ENCODE assay signal across 16 cellular contexts in genomic region chr17:31586946-31587345, GRCh38.
DNase-seq lines count a peak whose midpoint lies in the region; ATAC-seq and TF ChIP-seq lines count a peak whose summit lies in the region.
"Had no signal": no experiment of that assay in that cellular context is flagged by ENCODE, and none has a peak within 500 bp of the region (broad histone marks: within the 10 kb centered on the region; RNA-seq: fewer than 3 reads in every experiment).

No MANE protein-coding gene starts in this region.

- CTCF ChIA-PET in T-cell (lab: Charles Lee): no interaction called here

- ATAC-seq in body of pancreas (no peak), T-cell (replicated peaks in 1 of 4) (no peak), HG02678 (IDR thresholded peaks at IDR 0.05; ENCODE audit: unreplicated experiment) (no peak)
- ATAC-seq: activated T-helper 17 cell treated with anti-CD3 and anti-CD28 coated beads, Interleukin-2, amount 50 U/mL, for 72 hours had no signal

- H3K9ac ChIP-seq in neural progenitor cell: no peak overlapping the region

- no peak overlapping the region for H2AFZ ChIP-seq in neural progenitor cell (replicated peaks)

- H3K27me3 Mint-ChIP-seq in HFFc6 (ENCODE audit: insufficient read depth) (peaks cover 3% of the 10 kb centered on the region), neural progenitor cell (ENCODE audit: insufficient read depth, low read depth) (peaks cover 4% of the 10 kb centered on the region), T-cell (no peaks in the 10 kb centered on the region)
- H3K27me3 Mint-ChIP-seq: activated T-helper 17 cell treated with anti-CD3 and anti-CD28 coated beads, Interleukin-2, amount 50 U/mL, for 72 hours; B cell had no signal

- no peaks in the 10 kb centered on the region for H3K27me3 ChIP-seq in neural progenitor cell
- H3K27me3 ChIP-seq in body of pancreas: no peaks in the 10 kb centered on the region

- H3K36me3 Mint-ChIP-seq in HFFc6 (ENCODE audit: low read depth) (peaks cover 59% of the 10 kb centered on the region), neural progenitor cell (no peaks in the 10 kb centered on the region), T-cell (no peaks in the 10 kb centered on the region)

- WGBS in body of pancreas, 2 donors: 63 to 67% methylated on average over 5 of the region's 5 CpGs

- intact Hi-C loops in body of pancreas (cut with DNase I): no loop called here

- H3K36me3 ChIP-seq in neural progenitor cell (no peaks in the 10 kb centered on the region), body of pancreas (replicated peaks in 1 of 2; ENCODE audit: insufficient read depth in 1 of 2, low read depth in 2 of 2) (no peaks in the 10 kb centered on the region)
- H3K36me3 ChIP-seq: HAP-1 had no signal

- H3K9me3 Mint-ChIP-seq in HFFc6 (no peaks in the 10 kb centered on the region), neural progenitor cell (no peaks in the 10 kb centered on the region), T-cell (no peaks in the 10 kb centered on the region)
- H3K9me3 Mint-ChIP-seq: activated T-helper 17 cell treated with anti-CD3 and anti-CD28 coated beads, Interleukin-2, amount 50 U/mL, for 72 hours; nephron had no signal

- H3K4me2 ChIP-seq in neural progenitor cell: no peak overlapping the region

- POLR2A ChIA-PET in T-cell (lab: Charles Lee): no interaction called here

- peak; percentile 70 for DNase-seq in AG10803 (ENCODE audit: low read depth)
- no peak for DNase-seq in HFFc6
- peak; percentile 31 to 56 for DNase-seq in cardiac fibroblast (ENCODE audit: low read depth in 2 of 2)
- DNase-seq in neural progenitor cell (ENCODE audit: low spot score): no peak
- DNase-seq in body of pancreas: no peak
- DNase-seq in T-cell: no peak
- no peak for DNase-seq in T-helper 2 cell
- DNase-seq: DMS 273 treated with DMSO at 0.1 percent for 48 hours, NCI-H526 treated with DMSO at 0.1 percent for 48 hours, SW 1271 had no signal

- peak overlapping the region; percentile 15; the same call in 1 of the 2 replicates for H3K4me3 Mint-ChIP-seq in HFFc6
- H3K4me3 Mint-ChIP-seq in neural progenitor cell: no peak overlapping the region
- H3K4me3 Mint-ChIP-seq in T-cell: no peak overlapping the region
- H3K4me3 Mint-ChIP-seq: activated T-helper 17 cell treated with anti-CD3 and anti-CD28 coated beads, Interleukin-2, amount 50 U/mL, for 72 hours; B cell; nephron had no signal

- no peaks in the 10 kb centered on the region for H3K79me2 ChIP-seq in neural progenitor cell (ENCODE audit: low read depth)

- no peaks in the 10 kb centered on the region for H4K20me1 ChIP-seq in neural progenitor cell (ENCODE audit: low read depth)

- TF ChIP-seq POLR2A in body of pancreas (IDR thresholded peaks at IDR 0.05): no peak

- H3F3A ChIP-seq in neural progenitor cell (ENCODE audit: low read depth): no peaks in the 10 kb centered on the region

- H3K9me3 ChIP-seq in neural progenitor cell (ENCODE audit: low read depth): no peaks in the 10 kb centered on the region
- no peaks in the 10 kb centered on the region for H3K9me3 ChIP-seq in body of pancreas
- H3K9me3 ChIP-seq: HAP-1 had no signal

- H3K4me1 ChIP-seq in neural progenitor cell (no peaks in the 10 kb centered on the region), body of pancreas (peaks cover 8% of the 10 kb centered on the region)

- no peak for TF ChIP-seq CTCF in AG10803 (conservative IDR thresholded peaks at IDR 0.05; ENCODE audit: low read length)
- no peak for TF ChIP-seq CTCF in HFFc6 (IDR thresholded peaks at IDR 0.05)
- no peak for TF ChIP-seq CTCF in cardiac fibroblast (IDR thresholded peaks at IDR 0.05; ENCODE audit: low read depth, low read length)
- TF ChIP-seq CTCF in neural progenitor cell (IDR thresholded peaks at IDR 0.05): no peak
- TF ChIP-seq CTCF in body of pancreas (IDR thresholded peaks at IDR 0.05): no peak

- H3K4me1 Mint-ChIP-seq in HFFc6 (ENCODE audit: low read depth) (peaks cover 67% of the 10 kb centered on the region), neural progenitor cell (peaks cover 3% of the 10 kb centered on the region), T-cell (peaks cover 0 to 6% (median 0%) of the 10 kb centered on the region in 3 donors)
- H3K4me1 Mint-ChIP-seq: activated T-helper 17 cell treated with anti-CD3 and anti-CD28 coated beads, Interleukin-2, amount 50 U/mL, for 72 hours had no signal

- peak overlapping the region; percentile 75 for H3K27ac Mint-ChIP-seq in HFFc6
- H3K27ac Mint-ChIP-seq in neural progenitor cell: peak overlapping the region; percentile 33
- no peak overlapping the region for H3K27ac Mint-ChIP-seq in T-cell
- H3K27ac Mint-ChIP-seq: activated T-helper 17 cell treated with anti-CD3 and anti-CD28 coated beads, Interleukin-2, amount 50 U/mL, for 72 hours; B cell; nephron had no signal

- no peak overlapping the region for H3K4me3 ChIP-seq in AG10803 (ENCODE audit: low read length)
- no peak overlapping the region for H3K4me3 ChIP-seq in cardiac fibroblast (replicated peaks in 1 of 2; ENCODE audit: low read depth in 2 of 2, low read length in 2 of 2)
- no peak overlapping the region for H3K4me3 ChIP-seq in neural progenitor cell
- H3K4me3 ChIP-seq in body of pancreas: no peak overlapping the region
- H3K4me3 ChIP-seq: HAP-1, lung had no signal

- H3K27ac ChIP-seq in neural progenitor cell (no peak overlapping the region), body of pancreas (no peak overlapping the region)

Comparison
In these comparisons a context has a peak if more than half of its experiments do, and no peak if none do; other contexts are left out.
1. DNase-seq: peak in AG10803 (single experiment) and cardiac fibroblast (2 of 2); none in HFFc6 (single experiment), neural progenitor cell (single experiment), body of pancreas (0 of 4), T-cell (0 of 34) and T-helper 2 cell (0 of 5).
2. H3K27ac Mint-ChIP-seq: peak in HFFc6 (single experiment) and neural progenitor cell (single experiment); none in T-cell (0 of 2).